In the genomic region with DNA sequence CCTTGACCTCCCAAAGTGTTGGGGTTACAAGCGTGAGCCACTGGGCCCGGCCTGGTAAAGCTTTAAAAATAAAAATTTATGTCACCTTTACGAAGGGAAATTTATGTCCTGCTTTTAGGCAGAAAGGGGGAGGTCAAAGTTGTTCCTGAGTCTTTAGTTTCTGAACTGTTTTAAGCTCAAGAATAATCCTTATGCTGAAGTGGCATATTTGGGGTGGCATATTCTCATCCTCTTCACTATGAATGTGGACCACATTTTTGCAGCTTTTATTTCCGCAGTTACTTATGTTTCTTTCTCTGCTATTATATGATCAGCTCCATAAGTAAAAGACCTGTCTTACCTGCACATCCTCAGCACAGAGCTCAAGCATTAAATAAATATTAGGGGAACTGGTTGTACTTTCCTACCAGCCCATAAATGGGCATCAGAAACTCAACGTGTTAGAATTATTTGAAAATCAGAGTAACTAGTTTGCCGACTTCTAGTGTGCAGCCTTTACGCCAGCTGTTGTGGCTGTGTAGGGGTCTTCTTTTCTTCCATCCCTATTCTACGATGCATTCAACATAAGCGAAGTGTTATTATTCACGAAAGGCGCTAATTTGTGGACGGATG, we compare ENCODE assay signal across 10 cellular contexts. TPM values are rescaled to one million over a fixed set of nuclear protein-coding genes. Genes with fewer than 3 reads are reported as not detected.
DNase-seq lines count a peak whose midpoint lies in the region; ATAC-seq, FAIRE-seq and TF ChIP-seq lines count a peak whose summit lies in the region.
"Had no signal": no experiment of that assay in that cellular context is flagged by ENCODE, and none has a peak within 500 bp of the region (broad histone marks: within the 10 kb centered on the region; RNA-seq: fewer than 3 reads in every experiment).

No MANE protein-coding gene starts in this region.

- no peak for DNase-seq in CD8-positive, alpha-beta T cell
- no peak for DNase-seq in PC-9
- no peak for DNase-seq in esophagus squamous epithelium (lab: John Stamatoyannopoulos, UW)
- no peak for DNase-seq in progenitor cell of endocrine pancreas (ENCODE audit: low spot score, unreplicated experiment)
- DNase-seq in pancreas = no peak
- no peak for DNase-seq in NK-92 treated with Interleukin-12 subunit alpha and Interleukin-12 subunit beta, amount 100 ng/mL, for 24 hours (lab: John Stamatoyannopoulos, UW)
- DNase-seq: NCI-H1048 had no signal

- BruUV-seq in PC-9 (replicated peaks; lab: Mats Ljungman, UMichigan) = no TSS peak

- POLR2A ChIA-PET in CD8-positive, alpha-beta T cell (lab: Charles Lee) = interaction anchor here (0.7 to 1.6 kb wide), 2 partner anchors 249 to 494 kb away, joined by 3 to 4 read pairs; a partner anchor contains a TSS
- POLR2A ChIA-PET in PC-9 (lab: Charles Lee; ENCODE audit: unreplicated experiment) = no interaction called here

- H3K4me1 ChIP-seq in CD8-positive, alpha-beta T cell (ENCODE audit: insufficient read depth, low read length) = peaks cover 12% of the 10 kb centered on the region
- peaks cover 7% of the 10 kb centered on the region; the same call in 1 of the 2 replicates for H3K4me1 ChIP-seq in PC-9 (replicated peaks; ENCODE audit: insufficient read depth)
- peaks cover 5 to 25% (median 7%) of the 10 kb centered on the region in 3 donors for H3K4me1 ChIP-seq in esophagus squamous epithelium
- peaks cover 0 to 5% (median 0%) of the 10 kb centered on the region in 3 donors for H3K4me1 ChIP-seq in pancreas

- CTCF ChIA-PET in CD8-positive, alpha-beta T cell (lab: Charles Lee) = interaction anchor here (0.8 to 2.3 kb wide), 5 partner anchors 17 to 494 kb away, joined by 3 to 8 read pairs (median 4); a partner anchor contains a TSS
- CTCF ChIA-PET in PC-9 (lab: Charles Lee) = no interaction called here

- H3K4me1 Mint-ChIP-seq in CD8-positive, alpha-beta T cell (ENCODE audit: low read depth) = peaks cover 28% of the 10 kb centered on the region
- H3K4me1 Mint-ChIP-seq in progenitor cell of endocrine pancreas (ENCODE audit: low read depth) = peaks cover 10% of the 10 kb centered on the region

- H4K20me1 ChIP-seq in PC-9 (ENCODE audit: insufficient read depth) = no peaks in the 10 kb centered on the region

- H3K4me3 Mint-ChIP-seq in CD8-positive, alpha-beta T cell = peak overlapping the region; percentile 92
- peak overlapping the region; percentile 80 for H3K4me3 Mint-ChIP-seq in progenitor cell of endocrine pancreas (ENCODE audit: low read depth)

- H3K27me3 Mint-ChIP-seq in CD8-positive, alpha-beta T cell (ENCODE audit: low read depth) = no peaks in the 10 kb centered on the region
- peaks cover 6% of the 10 kb centered on the region for H3K27me3 Mint-ChIP-seq in progenitor cell of endocrine pancreas

- peaks cover 10% of the 10 kb centered on the region for H3K36me3 Mint-ChIP-seq in CD8-positive, alpha-beta T cell
- H3K36me3 Mint-ChIP-seq in progenitor cell of endocrine pancreas (ENCODE audit: insufficient read depth) = peaks cover 5% of the 10 kb centered on the region

- H3K4me3 ChIP-seq in CD8-positive, alpha-beta T cell (ENCODE audit: low read depth, low read length) = no peak overlapping the region
- H3K4me3 ChIP-seq in PC-9 (peak overlapping the region; percentile 65), esophagus squamous epithelium (peak overlapping the region in 3 of 4 donors; percentile 74 to 94 (median 80)), pancreas (peak overlapping the region in 1 of 4 donors; percentile 82)

- no peaks in the 10 kb centered on the region for H3K36me3 ChIP-seq in CD8-positive, alpha-beta T cell (ENCODE audit: insufficient read depth, low read length)
- H3K36me3 ChIP-seq in PC-9 (ENCODE audit: low read depth) (no peaks in the 10 kb centered on the region), esophagus squamous epithelium (no peaks in the 10 kb centered on the region), pancreas (no peaks in the 10 kb centered on the region)

- intact Hi-C loops in CD8-positive, alpha-beta T cell (cut with DNase I, micrococcal nuclease) = no loop called here
- intact Hi-C loops in PC-9 (cut with micrococcal nuclease; ENCODE audit: unreplicated experiment) = no loop called here
- intact Hi-C loops in esophagus squamous epithelium (cut with DNase I) = no loop called here
- intact Hi-C loops in pancreas (cut with DNase I) = no loop called here

- H2AFZ ChIP-seq in PC-9 = peak overlapping the region; percentile 93

- FAIRE-seq in pancreas (lab: Jason Lieb, UNC) = no peak
- FAIRE-seq: TTC549 had no signal

- TF ChIP-seq CTCF in CD8-positive, alpha-beta T cell (IDR thresholded peaks at IDR 0.05) = no peak
- TF ChIP-seq CTCF in PC-9 (conservative IDR thresholded peaks at IDR 0.05) (no peak), esophagus squamous epithelium (IDR thresholded peaks at IDR 0.05) (no peak), progenitor cell of endocrine pancreas (IDR thresholded peaks at IDR 0.05; ENCODE audit: unreplicated experiment) (no peak), pancreas (IDR thresholded peaks at IDR 0.05) (no peak)

- ATAC-seq in CD8-positive, alpha-beta T cell = no peak
- no peak for ATAC-seq in HG02588 (IDR thresholded peaks at IDR 0.05; ENCODE audit: unreplicated experiment)
- no peak for ATAC-seq in pancreas
- no peak for ATAC-seq in GM19455 (IDR thresholded peaks at IDR 0.05; ENCODE audit: unreplicated experiment)

- no peaks in the 10 kb centered on the region for H3K9me3 ChIP-seq in CD8-positive, alpha-beta T cell (ENCODE audit: low read length)
- H3K9me3 ChIP-seq in PC-9 (ENCODE audit: insufficient read depth, low read depth) (no peaks in the 10 kb centered on the region), esophagus squamous epithelium (no peaks in the 10 kb centered on the region), pancreas (no peaks in the 10 kb centered on the region)

- no peaks in the 10 kb centered on the region for H3K27me3 ChIP-seq in CD8-positive, alpha-beta T cell (ENCODE audit: insufficient read depth, low read length)
- no peaks in the 10 kb centered on the region; the same call in 1 of the 2 replicates for H3K27me3 ChIP-seq in PC-9 (ENCODE audit: insufficient read depth, low read depth)
- no peaks in the 10 kb centered on the region for H3K27me3 ChIP-seq in esophagus squamous epithelium
- H3K27me3 ChIP-seq in pancreas = no peaks in the 10 kb centered on the region

- 84 to 89% methylated on average over 11 of the region's 12 CpGs for WGBS in esophagus squamous epithelium, 2 donors
- WGBS in pancreas, 2 donors = 86 to 89% methylated on average over 12 of the region's 12 CpGs

- peak overlapping the region; percentile 68 for H3K27ac ChIP-seq in CD8-positive, alpha-beta T cell (ENCODE audit: low read depth, low read length)
- H3K27ac ChIP-seq in PC-9 = no peak overlapping the region
- H3K27ac ChIP-seq in esophagus squamous epithelium = peak overlapping the region in 3 of 4 donors; percentile 90 to 95 (median 91)
- H3K27ac ChIP-seq in pancreas = peak overlapping the region in 2 of 4 donors; percentile 80 to 88

- H3F3A ChIP-seq in PC-9 (ENCODE audit: insufficient read depth, low read depth) = no peaks in the 10 kb centered on the region; the same call in none of the 2 replicates

- no peaks in the 10 kb centered on the region for H3K9me2 ChIP-seq in PC-9 (ENCODE audit: insufficient read depth)

- H3K79me2 ChIP-seq in PC-9 (ENCODE audit: low read depth) = no peaks in the 10 kb centered on the region

- peak overlapping the region; percentile 85 for H3K4me2 ChIP-seq in PC-9

- H3K27ac Mint-ChIP-seq in CD8-positive, alpha-beta T cell = peak overlapping the region; percentile 46
- H3K27ac Mint-ChIP-seq in progenitor cell of endocrine pancreas = peak overlapping the region; percentile 16

- no peaks in the 10 kb centered on the region for H3K9me3 Mint-ChIP-seq in CD8-positive, alpha-beta T cell
- no peaks in the 10 kb centered on the region for H3K9me3 Mint-ChIP-seq in progenitor cell of endocrine pancreas (ENCODE audit: low read depth)

- TF ChIP-seq POLR2A in esophagus squamous epithelium (IDR thresholded peaks at IDR 0.05) = no peak

RNA-seq across cellular contexts. Expression of a gene that starts 0.9 kb away (rescaled TPM):
- total RNA-seq in CD8-positive, alpha-beta T cell = 10 to 100 TPM; 11.7 to 14.4 TPM
- 3.8 and 4.5 TPM in 2 replicates for total RNA-seq in PC-9 (2021)
- 10 to 100 TPM in 1 of 4 donors, 1 to 10 TPM in 3; 2.1 to 11.4 (median 4.4) TPM for total RNA-seq in esophagus squamous epithelium
- 25.5 and 26.4 TPM in 2 replicates for total RNA-seq in progenitor cell of endocrine pancreas
- total RNA-seq in pancreas = 10 to 100 TPM; 20.5 to 57.7 (median 24.1) TPM
- 10 to 100 TPM; 69.6 to 82.0 TPM for polyA plus RNA-seq in pancreas
